In the genomic region with DNA sequence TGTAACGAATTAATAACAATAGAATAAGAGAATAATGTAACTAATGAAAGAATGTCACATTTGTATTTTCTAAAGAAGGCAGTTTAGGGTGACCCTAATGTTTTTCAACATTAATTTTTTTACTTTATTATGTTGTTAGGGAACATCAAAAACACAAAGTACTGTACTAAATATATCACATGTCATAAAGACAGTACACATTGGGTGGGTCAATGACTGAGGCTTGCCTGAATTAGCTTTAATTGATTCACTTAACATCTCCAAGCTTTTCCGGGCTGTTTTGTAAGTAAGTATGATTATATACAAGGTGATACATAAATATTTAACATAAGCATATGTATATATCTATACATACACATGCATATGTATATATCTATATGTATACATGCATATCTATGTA, we compare ENCODE assay signal across 21 cellular contexts. TPM values are rescaled to one million over a fixed set of nuclear protein-coding genes. Genes with fewer than 3 reads are reported as not detected.
A peak's percentile ranks its signal among the peaks of the same experiment; 100 is the strongest.
DNase-seq lines count a peak whose midpoint lies in the region; ATAC-seq, FAIRE-seq and TF ChIP-seq lines count a peak whose summit lies in the region.
"Had no signal": no experiment of that assay in that cellular context is flagged by ENCODE, and none has a peak within 500 bp of the region (broad histone marks: within the 10 kb centered on the region; RNA-seq: fewer than 3 reads in every experiment).

No MANE protein-coding gene starts in this region.

- no peaks in the 10 kb centered on the region for H3K9me3 ChIP-seq in A549
- no peaks in the 10 kb centered on the region for H3K9me3 ChIP-seq in gastrocnemius medialis
- H3K9me3 ChIP-seq: adrenal gland; BLaER1 treated with 17β-estradiol and CSF1 and Interleukin-3, amounts not matched to agents 10 nM and 100 nM; HAP-1; heart left ventricle; sigmoid colon; testis had no signal

- CTCF ChIA-PET in A549 (lab: Yijun Ruan, JAX), result interaction anchor here (0.5 to 1.2 kb wide), 2 partner anchors 56 to 558 kb away, joined by 3 to 4 read pairs; no protein-coding TSS in a partner anchor

- TF ChIP-seq RAD21 in A549 (conservative IDR thresholded peaks at IDR 0.05 in 1 of 2, IDR thresholded peaks at IDR 0.05 in 1 of 2), result no peak

- 73% methylated on average over 2 of the region's 2 CpGs for WGBS in A549 (ENCODE audit: missing lambda C conversion rate)

- no peak for FAIRE-seq in A549 (lab: Jason Lieb, UNC)
- FAIRE-seq: D721Med, GM18507 had no signal

- no peak for ATAC-seq in A549
- no peak for ATAC-seq in gastrocnemius medialis
- no peak for ATAC-seq in GM21717 (IDR thresholded peaks at IDR 0.05; ENCODE audit: unreplicated experiment)
- ATAC-seq: activated T-cell treated with anti-CD3 and anti-CD28 coated beads, Interleukin-2, amount 50 U/mL, for 4 hours; stimulated activated memory B cell treated with anti-CD40 and anti-IgM and Interleukin-4, amounts not matched to agents 10 μg/mL and 1 μg/mL and 100 μg/mL, for 72 hours had no signal

- intact Hi-C loops in gastrocnemius medialis (cut with DNase I; ENCODE audit: low total_unique reads), result no loop called here

- H3K27ac ChIP-seq in A549 (peak overlapping the region; percentile 46 to 63; a peak in 4 of 6 replicates), epithelial cell of prostate (peak overlapping the region; percentile 85), gastrocnemius medialis (peak overlapping the region; percentile 45 to 86 (median 74))
- H3K27ac ChIP-seq: adrenal gland; BLaER1 treated with 17β-estradiol and CSF1 and Interleukin-3, amounts not matched to agents 10 nM and 100 nM; heart left ventricle; testis had no signal

- in situ Hi-C loops in gastrocnemius medialis (cut with MboI; ENCODE audit: low sequenced_read_pairs in 4 of 4), result no loop called here

- POLR2A ChIA-PET in A549 (lab: Yijun Ruan, JAX), result no interaction called here

- H3K4me2 ChIP-seq in A549, result peak overlapping the region; percentile 70

- no peak for DNase-seq in A549 (ENCODE audit: low read depth in 1 of 2, low spot score in 1 of 2)
- peak; percentile 28 for DNase-seq in LoVo (ENCODE audit: low spot score)
- no peak for DNase-seq in epithelial cell of prostate (ENCODE audit: low read depth, low spot score)
- DNase-seq in gastrocnemius medialis, result no peak
- DNase-seq in OCI-M1 (lab: John Stamatoyannopoulos, UW), result no peak
- no peak for DNase-seq in hypothalamus (lab: John Stamatoyannopoulos, UW)
- DNase-seq: activated CD4-positive, alpha-beta T cell treated with anti-CD3 and anti-CD28 coated beads for 48 hours; activated naive CD4-positive, alpha-beta T cell; activated T-cell treated with anti-CD3 and anti-CD28 coated beads, Interleukin-2, amount 50 U/mL, for 4 hours; effector CD4-positive, alpha-beta T cell; heart left ventricle; sigmoid colon; stimulated activated CD4-positive, alpha-beta T cell treated with anti-CD3 and anti-CD28 coated beads, Interleukin-4, amount 100 ng/mL, for 24 hours had no signal

- no peak for TF ChIP-seq EP300 in A549 (IDR thresholded peaks at IDR 0.05)

- H3K27me3 ChIP-seq in gastrocnemius medialis, result no peaks in the 10 kb centered on the region
- H3K27me3 ChIP-seq: adrenal gland; BLaER1 treated with 17β-estradiol and CSF1 and Interleukin-3, amounts not matched to agents 10 nM and 100 nM; heart left ventricle; sigmoid colon; testis had no signal

- TF ChIP-seq POLR2A in A549 (IDR thresholded peaks at IDR 0.05; ENCODE audit: low read length), result no peak
- no peak for TF ChIP-seq POLR2A in gastrocnemius medialis (IDR thresholded peaks at IDR 0.05)

- H3K4me3 ChIP-seq in A549, result no peak overlapping the region
- no peak overlapping the region for H3K4me3 ChIP-seq in gastrocnemius medialis
- H3K4me3 ChIP-seq: adrenal gland; BLaER1 treated with 17β-estradiol and CSF1 and Interleukin-3, amounts not matched to agents 10 nM and 100 nM; HAP-1; heart left ventricle; sigmoid colon; testis had no signal

- H3K36me3 ChIP-seq in gastrocnemius medialis, result no peaks in the 10 kb centered on the region
- H3K36me3 ChIP-seq: adrenal gland; BLaER1 treated with 17β-estradiol and CSF1 and Interleukin-3, amounts not matched to agents 10 nM and 100 nM; HAP-1; heart left ventricle; sigmoid colon had no signal

- no peak for TF ChIP-seq CTCF in A549 (IDR thresholded peaks at IDR 0.05)
- no peak for TF ChIP-seq CTCF in gastrocnemius medialis (IDR thresholded peaks at IDR 0.05 in 4 of 5, conservative IDR thresholded peaks at IDR 0.05 in 1 of 5)

- H3K4me1 ChIP-seq in A549 (peaks cover 39% of the 10 kb centered on the region), gastrocnemius medialis (peaks cover 13 to 17% of the 10 kb centered on the region in 2 donors)
- H3K4me1 ChIP-seq: adrenal gland, HAP-1, testis had no signal

TF ChIP-seq in A549, 52 proteins besides CTCF, POLR2A, EP300 and RAD21:
- TF ChIP-seq JUN (IDR thresholded peaks at IDR 0.05), result no peak
- TF ChIP-seq MAZ (IDR thresholded peaks at IDR 0.05; ENCODE audit: borderline replicate concordance, low read depth, low read length), result no peak
- TF ChIP-seq JUNB (IDR thresholded peaks at IDR 0.05), result no peak
- no peak for TF ChIP-seq CEBPB (IDR thresholded peaks at IDR 0.05)
- no peak for TF ChIP-seq HES2 (IDR thresholded peaks at IDR 0.05)
- TF ChIP-seq KDM1A (IDR thresholded peaks at IDR 0.05; ENCODE audit: low read depth), result no peak
- TF ChIP-seq ESRRA (IDR thresholded peaks at IDR 0.05; ENCODE audit: borderline replicate concordance, low read length), result no peak
- TF ChIP-seq CBX8 (IDR thresholded peaks at IDR 0.05), result no peak
- no peak for TF ChIP-seq MAFK (IDR thresholded peaks at IDR 0.05; ENCODE audit: partially characterized antibody)
- TF ChIP-seq ELK1 (IDR thresholded peaks at IDR 0.05; ENCODE audit: low read depth, low read length), result no peak
- TF ChIP-seq HMGXB4 (CRISPR knock-in tag; IDR thresholded peaks at IDR 0.05; ENCODE audit: borderline replicate concordance), result no peak
- TF ChIP-seq HOXB5 (CRISPR knock-in tag; IDR thresholded peaks at IDR 0.05), result no peak
- no peak for TF ChIP-seq TFCP2L1 (CRISPR knock-in tag; IDR thresholded peaks at IDR 0.05)
- no peak for TF ChIP-seq E2F6 (IDR thresholded peaks at IDR 0.05; ENCODE audit: borderline replicate concordance, low read depth)

RNA-seq across cellular contexts. Expression of gene KLF3, which starts 43.5 kb away (rescaled TPM):
- polyA plus RNA-seq in A549 (2011; rRNA removed) (26.9 and 29.6 TPM in 2 replicates), A549 (2017; fragmentation: RNase III; extraction: RNeasy Plus Mini Kit Qiagen cat#74134 plus additional on column Dnase treatment) (10.5 to 11.6 TPM (median 11.2 TPM) in 3 replicates)
- 6.3 and 7.6 TPM in 2 replicates for polyA plus RNA-seq in A549 (2012; cell fraction: cytosol; rRNA removed)
- polyA plus RNA-seq in A549 (2012; cell fraction: nucleus; rRNA removed), result 7.1 and 8.2 TPM in 2 replicates
- polyA minus RNA-seq in A549 (2011; rRNA and poly(A)+ RNA removed), result 45.3 and 45.8 TPM in 2 replicates
- 10 to 100 TPM; 12.7 to 26.5 (median 19.4) TPM for total RNA-seq in gastrocnemius medialis
